In the genomic region with DNA sequence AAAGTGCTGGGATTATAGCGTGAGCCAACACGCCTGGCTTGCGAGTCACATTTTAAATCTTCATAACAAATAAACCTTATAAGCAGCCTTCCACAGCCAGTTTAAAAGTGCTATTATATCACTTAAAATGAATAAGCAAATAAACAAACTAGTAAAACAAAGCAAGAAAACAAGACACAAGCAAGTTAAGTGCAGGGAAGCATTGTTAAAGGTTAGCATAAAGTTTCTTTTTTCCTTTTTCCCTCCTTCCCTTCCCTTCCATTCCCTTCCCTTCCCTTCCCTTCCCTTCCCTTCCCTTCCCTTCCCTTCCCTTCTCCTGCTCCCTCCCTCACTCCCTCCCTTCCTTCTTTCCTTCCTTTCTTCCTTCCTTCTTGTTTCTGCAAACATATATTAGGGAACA, we compare ENCODE assay signal across 6 cellular contexts.
"Had no signal": no experiment of that assay in that cellular context is flagged by ENCODE, and none has a peak within 500 bp of the region (broad histone marks: within the 10 kb centered on the region; RNA-seq: fewer than 3 reads in every experiment).

No MANE protein-coding gene starts in this region.

- DNase-seq: IMR-90, KBM-7, KG1 had no signal

- H3K4me2 ChIP-seq: KMS-11 had no signal

- H3K9ac ChIP-seq: KMS-11 had no signal

- H3K27ac ChIP-seq: HL-60, KMS-11 had no signal

- FAIRE-seq: HTR-8/SVneo had no signal
